In the genomic region with DNA sequence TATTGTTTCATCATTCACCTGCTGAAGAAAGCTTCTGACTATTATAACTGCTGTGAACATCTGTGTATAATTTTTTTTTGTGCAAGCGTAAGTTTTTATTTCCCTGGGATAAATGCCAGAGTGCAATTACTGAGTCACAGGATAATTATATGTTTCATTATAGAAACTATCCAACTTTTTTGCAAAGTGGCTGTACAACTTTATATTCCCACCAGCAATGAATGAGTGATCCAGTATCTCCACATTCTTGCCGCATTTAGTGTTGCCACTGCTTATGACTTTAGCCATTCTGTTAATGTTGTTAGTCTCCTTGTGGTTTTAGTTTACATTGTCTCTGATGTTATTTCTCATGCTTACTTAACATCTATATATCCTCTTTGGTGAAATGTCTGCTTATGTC, we compare ENCODE assay signal across 22 cellular contexts.
A peak's percentile ranks its signal among the peaks of the same experiment; 100 is the strongest.
DNase-seq lines count a peak whose midpoint lies in the region; ATAC-seq and TF ChIP-seq lines count a peak whose summit lies in the region.
"Had no signal": no experiment of that assay in that cellular context is flagged by ENCODE, and none has a peak within 500 bp of the region (broad histone marks: within the 10 kb centered on the region; RNA-seq: fewer than 3 reads in every experiment).

No MANE protein-coding gene starts in this region.

- H3K9ac ChIP-seq in SK-N-MC (ENCODE audit: insufficient read length) = no peak overlapping the region
- H3K9ac ChIP-seq: parathyroid adenoma had no signal

- peak; percentile 65 for TF ChIP-seq EP300 in Ishikawa (IDR thresholded peaks at IDR 0.05; ENCODE audit: borderline replicate concordance)

- TF ChIP-seq RAD21 in Ishikawa (IDR thresholded peaks at IDR 0.05; ENCODE audit: low read depth) = no peak

- no peak overlapping the region for H3K4me3 ChIP-seq in SK-N-MC
- H3K4me3 ChIP-seq: HAP-1, left ventricle myocardium inferior, right lobe of liver, testis had no signal

- peak overlapping the region; percentile 63; the same call in 1 of the 2 replicates for H3K27ac ChIP-seq in SK-N-MC
- H3K27ac ChIP-seq: left ventricle myocardium inferior, parathyroid adenoma, right lobe of liver, testis had no signal

- no peak for ATAC-seq in HG02571 (IDR thresholded peaks at IDR 0.05; ENCODE audit: unreplicated experiment)
- ATAC-seq: CD8-positive, alpha-beta T cell; right lobe of liver had no signal

- DNase-seq in EH (ENCODE audit: low read depth) = peak; percentile 71
- DNase-seq in SK-N-MC (ENCODE audit: low read depth, low spot score) = peak; percentile 78
- peak; percentile 6 for DNase-seq in iris pigment epithelial cell (ENCODE audit: low read depth)
- no peak for DNase-seq in A172 (ENCODE audit: low spot score)
- DNase-seq in activated gamma-delta T cell (lab: John Stamatoyannopoulos, UW) = no peak
- DNase-seq: activated CD4-positive, alpha-beta T cell treated with anti-CD3 and anti-CD28 coated beads for 1 hour; activated naive CD4-positive, alpha-beta T cell treated with anti-CD3 and anti-CD28 coated beads, Interleukin-2, amount 50 U/mL, for 16 hours; activated T-cell treated with anti-CD3 and anti-CD28 coated beads, Interleukin-2, amount 50 U/mL, for 24 hours; aorta; CD8-positive, alpha-beta T cell; cerebellar nuclear complex; DMS79; left ventricle myocardium inferior; midbrain; NCI-H146; right lobe of liver; T1000; testis had no signal

- no peaks in the 10 kb centered on the region for H3K36me3 ChIP-seq in SK-N-MC (ENCODE audit: insufficient read depth, low read length)
- H3K36me3 ChIP-seq: HAP-1, left ventricle myocardium inferior, right lobe of liver had no signal

- no peaks in the 10 kb centered on the region for H3K9me3 ChIP-seq in SK-N-MC (ENCODE audit: low read depth, low read length)
- H3K9me3 ChIP-seq: HAP-1, right lobe of liver, testis had no signal

TF ChIP-seq in Ishikawa, 13 proteins besides CTCF, POLR2A, EP300 and RAD21:
- TF ChIP-seq TEAD4 (IDR thresholded peaks at IDR 0.05) (peak; percentile 82), ZBTB7A (IDR thresholded peaks at IDR 0.05; ENCODE audit: low read depth) (no peak), TCF12 (IDR thresholded peaks at IDR 0.05; ENCODE audit: low read depth) (peak; percentile 82), USF1 (IDR thresholded peaks at IDR 0.05) (no peak), NFIC (IDR thresholded peaks at IDR 0.05) (peak; percentile 82)

Comparison
In these comparisons a context has a peak if more than half of its experiments do, and no peak if none do; other contexts are left out.
1. DNase-seq: peak in EH (single experiment), SK-N-MC (single experiment) and iris pigment epithelial cell (single experiment); none in A172 (single experiment) and activated gamma-delta T cell (single experiment).